Comparison of ENCODE assay signal across 8 cellular contexts in the genomic region with DNA sequence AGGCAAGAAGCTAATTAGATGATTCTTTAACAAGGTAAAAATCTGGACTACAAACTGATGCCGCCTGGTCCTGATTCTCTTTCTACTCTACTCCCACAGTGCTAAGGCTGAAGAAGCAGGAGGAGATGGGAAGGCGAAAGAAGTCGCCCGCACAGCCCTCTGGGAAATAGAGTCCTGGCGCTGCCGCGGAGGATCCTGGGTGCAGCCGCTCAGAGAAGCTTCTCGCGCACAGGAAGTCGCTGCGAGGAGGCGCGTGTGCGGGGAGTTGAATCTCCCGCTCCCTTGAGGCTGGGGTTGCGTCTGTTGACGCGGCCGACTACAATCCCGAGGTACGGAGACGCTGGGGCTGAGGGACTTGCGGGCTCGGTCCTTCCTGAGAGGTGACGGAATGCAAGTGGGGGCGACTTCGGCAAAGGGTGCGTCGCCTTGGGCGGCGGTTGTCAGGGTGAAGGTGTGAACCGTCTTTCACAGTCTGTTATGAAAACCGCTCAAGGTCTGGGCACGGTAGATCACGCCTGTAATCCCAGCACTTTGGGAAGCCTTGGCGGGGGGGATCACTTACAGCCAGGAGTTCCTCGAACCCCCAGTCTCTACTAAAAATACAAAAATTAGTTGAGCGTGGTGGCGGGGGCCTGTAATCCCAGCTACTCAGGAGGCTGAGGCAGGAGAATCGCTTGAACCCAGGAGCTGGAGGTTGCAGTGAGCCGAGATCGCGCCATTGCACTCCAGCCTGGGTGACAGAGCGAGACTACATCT. TPM values are rescaled to one million over a fixed set of nuclear protein-coding genes. Genes with fewer than 3 reads are reported as not detected.
DNase-seq lines count a peak whose midpoint lies in the region; ATAC-seq and TF ChIP-seq lines count a peak whose summit lies in the region.

Gene ZNF473, plus strand, starts transcription at position 212 of the 756 bp plus-strand sequence. CDS start 5,078 bp downstream, outside the sequence.

- H3K79me2 ChIP-seq in PC-9 (ENCODE audit: low read depth), result peaks cover 86% of the 10 kb centered on the region

- no peaks in the 10 kb centered on the region for H3K9me3 Mint-ChIP-seq in activated T-cell treated with anti-CD3 and anti-CD28 coated beads, Interleukin-2, amount 50 U/mL, for 4 hours
- no peaks in the 10 kb centered on the region for H3K9me3 Mint-ChIP-seq in natural killer cell

- H3K36me3 ChIP-seq in PC-9 (ENCODE audit: low read depth) (peaks cover 12% of the 10 kb centered on the region), esophagus muscularis mucosa (peaks cover 0 to 21% (median 14%) of the 10 kb centered on the region in 4 donors)

- DNase-seq in D341Med (ENCODE audit: low spot score), result peak; percentile 94
- DNase-seq in HT1080 (ENCODE audit: low read depth), result peak; percentile 97
- DNase-seq in PC-9, result peak; percentile 91 to 92
- peak; percentile 87 for DNase-seq in activated T-cell treated with anti-CD3 and anti-CD28 coated beads, Interleukin-2, amount 50 U/mL, for 4 hours
- peak; percentile 98 for DNase-seq in esophagus muscularis mucosa (ENCODE audit: extremely low spot score)
- peak; percentile 86 for DNase-seq in natural killer cell
- peak in 5 of 6 experiments; percentile 85 to 99 (median 93) for DNase-seq in stimulated activated naive CD4-positive, alpha-beta T cell (lab: John Stamatoyannopoulos, UW)

- CTCF ChIA-PET in PC-9 (lab: Charles Lee), result interaction anchor here (0.6 kb wide), 2 partner anchors 71 to 348 kb away, joined by 4 to 14 read pairs; no protein-coding TSS in a partner anchor

- peak within 1 kb of the TSS; percentile 93 for H3K4me3 Mint-ChIP-seq in activated T-cell treated with anti-CD3 and anti-CD28 coated beads, Interleukin-2, amount 50 U/mL, for 4 hours
- peak within 1 kb of the TSS; percentile 99 for H3K4me3 Mint-ChIP-seq in natural killer cell

- peaks cover 12% of the 10 kb centered on the region for H3K36me3 Mint-ChIP-seq in activated T-cell treated with anti-CD3 and anti-CD28 coated beads, Interleukin-2, amount 50 U/mL, for 4 hours (ENCODE audit: insufficient read depth)
- no peaks in the 10 kb centered on the region for H3K36me3 Mint-ChIP-seq in natural killer cell

- H3K4me1 ChIP-seq in PC-9 (replicated peaks; ENCODE audit: insufficient read depth), result peaks cover 27% of the 10 kb centered on the region
- H3K4me1 ChIP-seq in esophagus muscularis mucosa, result peaks cover 22 to 60% (median 42%) of the 10 kb centered on the region in 4 donors

- BruUV-seq in PC-9 (replicated peaks; lab: Mats Ljungman, UMichigan), result no TSS peak

- 20% methylated on average over 28 of the region's 45 CpGs for WGBS in esophagus muscularis mucosa

- TF ChIP-seq EP300 in esophagus muscularis mucosa (IDR thresholded peaks at IDR 0.05), result no peak

- H3K9me3 ChIP-seq in PC-9 (ENCODE audit: insufficient read depth, low read depth) (no peaks in the 10 kb centered on the region), esophagus muscularis mucosa (no peaks in the 10 kb centered on the region)

- no peaks in the 10 kb centered on the region for H3K27me3 Mint-ChIP-seq in activated T-cell treated with anti-CD3 and anti-CD28 coated beads, Interleukin-2, amount 50 U/mL, for 4 hours (ENCODE audit: low read depth)
- no peaks in the 10 kb centered on the region for H3K27me3 Mint-ChIP-seq in natural killer cell (ENCODE audit: low read depth in 2 of 2)

- H3K27me3 ChIP-seq in PC-9 (ENCODE audit: insufficient read depth, low read depth), result no peaks in the 10 kb centered on the region
- H3K27me3 ChIP-seq in esophagus muscularis mucosa, result no peaks in the 10 kb centered on the region

- peaks cover 23% of the 10 kb centered on the region for H4K20me1 ChIP-seq in PC-9 (ENCODE audit: insufficient read depth)

- peak; percentile 24 for TF ChIP-seq POLR2A in esophagus muscularis mucosa (IDR thresholded peaks at IDR 0.05; ENCODE audit: low read depth)

- no peaks in the 10 kb centered on the region for H3K9me2 ChIP-seq in PC-9 (ENCODE audit: insufficient read depth)

- ATAC-seq in GM21360 (IDR thresholded peaks at IDR 0.05; ENCODE audit: unreplicated experiment) (peak; percentile 65), natural killer cell (peak; percentile 72 to 87 (median 74))
- peak; percentile 79 to 81 for ATAC-seq in activated T-cell treated with anti-CD3 and anti-CD28 coated beads, Interleukin-2, amount 50 U/mL, for 4 hours

- intact Hi-C loops in PC-9 (cut with micrococcal nuclease; ENCODE audit: unreplicated experiment), result loop anchor here (1.0 to 5.0 kb wide), 2 partner anchors 22 to 149 kb away; partner anchors contain the start of genes AKT1S1 and TBC1D17
- intact Hi-C loops in esophagus muscularis mucosa (cut with DNase I), result no loop called here
- intact Hi-C loops in natural killer cell (cut with micrococcal nuclease), result loop anchor here (1.0 to 5.0 kb wide), 3 partner anchors 21 to 149 kb away; partner anchors contain the start of genes AKT1S1 and TBC1D17

- no peaks in the 10 kb centered on the region; the same call in 1 of the 2 replicates for H3F3A ChIP-seq in PC-9 (ENCODE audit: insufficient read depth, low read depth)

- peak within 1 kb of the TSS; percentile 64 for H3K4me3 ChIP-seq in PC-9
- H3K4me3 ChIP-seq in esophagus muscularis mucosa, result peak within 1 kb of the TSS; percentile 70 to 98 (median 82)

- POLR2A ChIA-PET in PC-9 (lab: Charles Lee; ENCODE audit: unreplicated experiment), result interaction anchor here (0.6 kb wide), 1 partner anchor 1574 kb away, joined by 6 read pairs; no protein-coding TSS in a partner anchor

- peak within 1 kb of the TSS; percentile 27 for H3K27ac ChIP-seq in PC-9
- H3K27ac ChIP-seq in esophagus muscularis mucosa (replicated peaks in 1 of 4), result peak within 1 kb of the TSS; percentile 86 to 93 (median 90)

- H3K4me1 Mint-ChIP-seq in activated T-cell treated with anti-CD3 and anti-CD28 coated beads, Interleukin-2, amount 50 U/mL, for 4 hours (ENCODE audit: low read depth), result peaks cover 41% of the 10 kb centered on the region
- peaks cover 33 to 57% of the 10 kb centered on the region in 2 donors for H3K4me1 Mint-ChIP-seq in natural killer cell

- peak within 1 kb of the TSS; percentile 89 for H3K4me2 ChIP-seq in PC-9

- H3K27ac Mint-ChIP-seq in natural killer cell, result peak within 1 kb of the TSS; percentile 98 to 100

- no peak for TF ChIP-seq CTCF in PC-9 (conservative IDR thresholded peaks at IDR 0.05)
- no peak for TF ChIP-seq CTCF in esophagus muscularis mucosa (IDR thresholded peaks at IDR 0.05)
- TF ChIP-seq CTCF in natural killer cell (IDR thresholded peaks at IDR 0.05), result no peak

- peak within 1 kb of the TSS; percentile 86 for H2AFZ ChIP-seq in PC-9

RNA-seq across cellular contexts. Expression of gene ZNF473, which starts in this region (rescaled TPM):
- total RNA-seq in HT1080 (2014; rRNA removed; shearing (Covaris generic)), result 10.1 and 10.4 TPM in 2 replicates
- polyA plus RNA-seq in HT1080 (2015; cell fraction: cytosol; rRNA removed), result 7.2 and 8.5 TPM in 2 replicates
- 11.5 and 16.8 TPM in 2 replicates for polyA plus RNA-seq in HT1080 (2015; cell fraction: nucleus; rRNA removed)
- 13.9 and 14.0 TPM in 2 replicates for total RNA-seq in PC-9 (2021)
- 10 to 100 TPM in 2 of 3 donors, 1 to 10 TPM in 1; 9.5 to 12.7 (median 10.1) TPM for total RNA-seq in activated T-cell treated with anti-CD3 and anti-CD28 coated beads, Interleukin-2, amount 50 U/mL, for 4 hours
- 1 to 10 TPM; 5.9 to 8.4 (median 7.3) TPM for total RNA-seq in esophagus muscularis mucosa
- total RNA-seq in natural killer cell, result 10 to 100 TPM in 2 of 3 donors, 1 to 10 TPM in 1; 7.9 to 16.2 (median 12.9) TPM

Comparison
In these comparisons a context has a peak if more than half of its experiments do, and no peak if none do; other contexts are left out.
1. Peak in every context shown above with its lines: DNase-seq, ATAC-seq, H3K4me3 ChIP-seq and H3K27ac ChIP-seq.